1 cellular context compared by ENCODE assay signal in the genomic region with DNA sequence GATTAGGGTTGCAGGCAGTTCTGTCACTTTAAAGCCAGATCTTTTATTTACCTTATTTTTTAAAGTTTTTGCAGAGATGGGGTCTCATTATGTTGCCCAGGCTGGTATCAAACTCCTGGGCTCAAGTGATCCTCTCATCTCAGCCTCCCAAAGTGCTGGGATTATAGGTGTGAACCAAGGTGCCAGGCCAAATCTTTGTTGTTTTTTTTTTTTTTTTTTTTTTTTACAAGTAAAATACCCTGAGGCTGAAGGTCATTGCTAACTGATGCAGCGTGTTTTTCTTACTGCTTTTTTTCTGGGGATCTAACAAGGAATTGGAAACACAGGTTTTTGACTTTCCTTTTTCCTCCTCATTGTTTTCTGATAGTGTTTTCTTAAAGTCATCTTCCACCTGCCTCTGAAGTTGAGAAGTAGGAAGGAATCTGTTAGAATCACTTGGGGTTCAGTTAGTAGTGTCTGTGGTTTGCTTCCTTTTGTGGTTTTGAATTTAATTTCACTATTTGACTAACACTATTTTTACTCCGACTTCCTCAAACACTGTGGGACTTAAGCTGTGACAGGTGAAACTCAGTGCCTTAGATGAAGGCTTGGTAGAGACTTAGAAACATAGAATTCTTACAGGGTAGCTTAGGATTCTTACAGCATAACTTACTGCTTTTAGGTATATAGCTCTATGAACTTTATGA.
TF ChIP-seq lines count a peak whose summit lies in the region.

No MANE protein-coding gene starts in this region.

TF ChIP-seq in HCT116, 20 proteins besides CTCF, POLR2A, EP300 and RAD21 (continued from another document):
- TF ChIP-seq, protein P1, sequence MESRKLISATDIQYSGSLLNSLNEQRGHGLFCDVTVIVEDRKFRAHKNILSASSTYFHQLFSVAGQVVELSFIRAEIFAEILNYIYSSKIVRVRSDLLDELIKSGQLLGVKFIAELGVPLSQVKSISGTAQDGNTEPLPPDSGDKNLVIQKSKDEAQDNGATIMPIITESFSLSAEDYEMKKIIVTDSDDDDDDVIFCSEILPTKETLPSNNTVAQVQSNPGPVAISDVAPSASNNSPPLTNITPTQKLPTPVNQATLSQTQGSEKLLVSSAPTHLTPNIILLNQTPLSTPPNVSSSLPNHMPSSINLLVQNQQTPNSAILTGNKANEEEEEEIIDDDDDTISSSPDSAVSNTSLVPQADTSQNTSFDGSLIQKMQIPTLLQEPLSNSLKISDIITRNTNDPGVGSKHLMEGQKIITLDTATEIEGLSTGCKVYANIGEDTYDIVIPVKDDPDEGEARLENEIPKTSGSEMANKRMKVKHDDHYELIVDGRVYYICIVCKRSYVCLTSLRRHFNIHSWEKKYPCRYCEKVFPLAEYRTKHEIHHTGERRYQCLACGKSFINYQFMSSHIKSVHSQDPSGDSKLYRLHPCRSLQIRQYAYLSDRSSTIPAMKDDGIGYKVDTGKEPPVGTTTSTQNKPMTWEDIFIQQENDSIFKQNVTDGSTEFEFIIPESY (IDR thresholded peaks at IDR 0.05; ENCODE audit: extremely low read depth, insufficient replicate concordance, low read length), result no peak
- TF ChIP-seq EGR1 (IDR thresholded peaks at IDR 0.05; ENCODE audit: low read depth), result no peak
